Comparison of ENCODE assay signal across 8 cellular contexts in genomic region chr10:125159486-125159931, GRCh38. TPM values are rescaled to one million over a fixed set of nuclear protein-coding genes. Genes with fewer than 3 reads are reported as not detected.
A peak's percentile ranks its signal among the peaks of the same experiment; 100 is the strongest.
DNase-seq lines count a peak whose midpoint lies in the region; ATAC-seq, FAIRE-seq and TF ChIP-seq lines count a peak whose summit lies in the region.

No MANE protein-coding gene starts in this region.

- no peak for FAIRE-seq in bronchial epithelial cell (lab: Jason Lieb, UNC)

- H3K9me3 ChIP-seq in right lobe of liver (no peaks in the 10 kb centered on the region), transverse colon (no peaks in the 10 kb centered on the region)

- no peaks in the 10 kb centered on the region for H3K27me3 ChIP-seq in bronchial epithelial cell (ENCODE audit: control insufficient read depth, insufficient read depth, low read length)
- H3K27me3 ChIP-seq in right lobe of liver: peaks cover 0 to 32% of the 10 kb centered on the region in 2 donors
- H3K27me3 ChIP-seq in transverse colon: no peaks in the 10 kb centered on the region

- peaks cover 0 to 21% (median 0%) of the 10 kb centered on the region in 4 donors for H3K4me1 ChIP-seq in right lobe of liver
- peaks cover 7 to 48% (median 38%) of the 10 kb centered on the region in 4 donors for H3K4me1 ChIP-seq in transverse colon

- peak overlapping the region; percentile 75 for H3K4me3 ChIP-seq in bronchial epithelial cell (ENCODE audit: low read depth, low read length)
- peak overlapping the region; percentile 46 to 59 (median 48) for H3K4me3 ChIP-seq in right lobe of liver
- H3K4me3 ChIP-seq in transverse colon: peak overlapping the region; percentile 93 to 97 (median 96)

- TF ChIP-seq CTCF in 22Rv1 (IDR thresholded peaks at IDR 0.05): no peak
- TF ChIP-seq CTCF in bronchial epithelial cell (IDR thresholded peaks at IDR 0.05; ENCODE audit: insufficient read depth, low read length, severe bottlenecking): no peak
- TF ChIP-seq CTCF in right lobe of liver (IDR thresholded peaks at IDR 0.05): no peak
- TF ChIP-seq CTCF in transverse colon (IDR thresholded peaks at IDR 0.05): no peak

- peak; percentile 28 for DNase-seq in HCEC 1CT
- no peak for DNase-seq in bronchial epithelial cell (ENCODE audit: low read depth)
- DNase-seq in right lobe of liver: peak in 1 of 3 donors; percentile 46
- no peak for DNase-seq in transverse colon
- no peak for DNase-seq in cerebellar cortex (ENCODE audit: low spot score)
- DNase-seq in stimulated activated CD4-positive, alpha-beta T cell treated with anti-CD3 and anti-CD28 coated beads, Interleukin-2, amount 100 ng/mL, for 48 hours: no peak
- no peak for DNase-seq in NCI-H2171 treated with DMSO at 0.1 percent for 48 hours (lab: John Stamatoyannopoulos, UW)

- H3K36me3 ChIP-seq in bronchial epithelial cell (ENCODE audit: control insufficient read depth, insufficient read depth, low read length): no peaks in the 10 kb centered on the region
- no peaks in the 10 kb centered on the region for H3K36me3 ChIP-seq in right lobe of liver
- no peaks in the 10 kb centered on the region for H3K36me3 ChIP-seq in transverse colon

- no peak for TF ChIP-seq EP300 in transverse colon (IDR thresholded peaks at IDR 0.05; ENCODE audit: low read depth)

- TF ChIP-seq POLR2A in right lobe of liver (IDR thresholded peaks at IDR 0.05) (no peak), transverse colon (IDR thresholded peaks at IDR 0.05) (no peak)

- peak overlapping the region; percentile 86 for H3K27ac ChIP-seq in 22Rv1
- peak overlapping the region; percentile 69 to 93 (median 91) for H3K27ac ChIP-seq in right lobe of liver
- H3K27ac ChIP-seq in transverse colon: peak overlapping the region; percentile 98 to 99 (median 99)

- WGBS in right lobe of liver (ENCODE audit: insufficient coverage, low coverage, low lambda C conversion rate, missing lambda C conversion rate): 2% methylated on average over 29 of the region's 66 CpGs
- 1% methylated on average over 30 of the region's 66 CpGs; no CpG with 5 or more reads in 1 of the 2 donors for WGBS in transverse colon (ENCODE audit: low coverage in 1 of 2), 2 donors

- ATAC-seq in right lobe of liver: no peak

- in situ Hi-C loops in transverse colon (cut with MboI; ENCODE audit: low pct_ligation_motif_present in 1 of 4, low pct_unique_long_range_greater_than_20kb in 1 of 4, low sequenced_read_pairs in 3 of 4): loop anchor here in 1 of 4 donors (25.0 kb wide), 1 partner anchor 97 kb away; no protein-coding TSS in a partner anchor

- intact Hi-C loops in right lobe of liver (cut with DNase I) (no loop called here), transverse colon (cut with DNase I; ENCODE audit: low total_unique reads) (no loop called here)

RNA-seq across cellular contexts. Expression of gene CTBP2, which starts 0.9 kb away (rescaled TPM):
- total RNA-seq in bronchial epithelial cell (123 and 141 TPM in 2 replicates), right lobe of liver (1 to 10 TPM; 3.2 to 8.2 (median 5.4) TPM), transverse colon (100 to 1,000 TPM in 1 of 4 donors, 10 to 100 TPM in 3; 71.9 to 247 (median 98.4) TPM)

Comparison
In these comparisons a context has a peak if more than half of its experiments do, and no peak if none do; other contexts are left out.
1. RNA of gene CTBP2, which starts 0.9 kb away (total RNA-seq): 123 to 141 TPM in bronchial epithelial cell and 71.9 to 247 TPM in transverse colon; 3.2 to 8.2 TPM in right lobe of liver; every median in the first group is over 4 times any median in the second.
2. Peak in every context shown above with its lines, with median percentiles within 50 percentile points of each other: H3K27ac ChIP-seq and H3K4me3 ChIP-seq.